8 cellular contexts compared by ENCODE assay signal in the genomic region with DNA sequence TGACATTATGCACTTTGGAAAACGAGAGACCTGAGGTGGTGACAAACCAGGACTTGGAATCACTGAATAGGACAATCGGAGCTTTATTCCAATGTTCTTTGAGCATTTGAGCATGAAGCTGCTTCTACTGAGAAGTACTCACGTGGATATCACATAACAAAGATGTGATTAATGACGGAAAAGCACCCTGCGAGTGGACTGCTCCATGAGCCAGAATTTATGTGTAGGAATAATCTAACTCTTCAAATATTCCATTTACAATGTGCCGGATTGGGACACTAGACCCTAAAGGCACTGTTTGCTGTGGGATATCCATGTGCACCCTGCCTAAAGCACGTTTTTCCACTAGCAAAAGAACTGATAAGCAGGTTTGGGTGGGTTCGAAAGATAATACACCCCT. TPM values are rescaled to one million over a fixed set of nuclear protein-coding genes. Genes with fewer than 3 reads are reported as not detected.
A peak's percentile ranks its signal among the peaks of the same experiment; 100 is the strongest.
DNase-seq lines count a peak whose midpoint lies in the region; ATAC-seq and TF ChIP-seq lines count a peak whose summit lies in the region.

No MANE protein-coding gene starts in this region.

- TF ChIP-seq CTCF in OCI-LY7 (conservative IDR thresholded peaks at IDR 0.05; ENCODE audit: low read length) (no peak), esophagus muscularis mucosa (IDR thresholded peaks at IDR 0.05) (no peak)

- no peak overlapping the region for H4K91ac ChIP-seq in trophoblast cell (ENCODE audit: low read depth, low read length)

- H3K36me3 ChIP-seq in OCI-LY7 (ENCODE audit: insufficient read depth, low read length): no peaks in the 10 kb centered on the region
- H3K36me3 ChIP-seq in esophagus muscularis mucosa: no peaks in the 10 kb centered on the region
- no peaks in the 10 kb centered on the region for H3K36me3 ChIP-seq in trophoblast cell (ENCODE audit: control insufficient read depth in 1 of 2, insufficient read depth in 2 of 2, low read length in 2 of 2)

- H3K9ac ChIP-seq in trophoblast cell (ENCODE audit: low read length): peak overlapping the region; percentile 47

- WGBS in esophagus muscularis mucosa: 43% methylated on average over 6 of the region's 8 CpGs
- no CpG with 5 or more reads among the region's 8 CpGs for WGBS in trophoblast cell (ENCODE audit: extremely low coverage, insufficient coverage, insufficient read length)

- H3K14ac ChIP-seq in trophoblast cell (ENCODE audit: low read length): no peak overlapping the region

- H3K4me3 ChIP-seq in OCI-LY7 (ENCODE audit: low read depth, low read length, poor library complexity, severe bottlenecking) (no peak overlapping the region), esophagus muscularis mucosa (peak overlapping the region in 3 of 4 donors; percentile 90 to 95 (median 93)), trophoblast cell (ENCODE audit: low read depth, low read length) (no peak overlapping the region)

- H3K4me2 ChIP-seq in OCI-LY7 (ENCODE audit: low read length) (no peak overlapping the region), trophoblast cell (ENCODE audit: low read length) (no peak overlapping the region)

- BruUV-seq in OCI-LY7 (replicated peaks; lab: Mats Ljungman, UMichigan): no TSS peak

- H2BK12ac ChIP-seq in trophoblast cell (ENCODE audit: low read length): no peak overlapping the region

- CTCF ChIA-PET in OCI-LY7 (lab: Charles Lee; ENCODE audit: unreplicated experiment): interaction anchor here (1.0 kb wide), 1 partner anchor 173 kb away, joined by 3 read pairs; no protein-coding TSS in a partner anchor

- TF ChIP-seq EP300 in esophagus muscularis mucosa (IDR thresholded peaks at IDR 0.05): no peak

- peaks cover 26% of the 10 kb centered on the region for H3K4me1 ChIP-seq in OCI-LY7 (ENCODE audit: insufficient read depth, low read length, poor library complexity, severe bottlenecking)
- H3K4me1 ChIP-seq in esophagus muscularis mucosa: peaks cover 16 to 38% (median 36%) of the 10 kb centered on the region in 4 donors
- no peaks in the 10 kb centered on the region for H3K4me1 ChIP-seq in trophoblast cell (ENCODE audit: control insufficient read depth in 1 of 2, insufficient read depth in 2 of 2, low read length in 2 of 2)

- peaks cover 11% of the 10 kb centered on the region for H3K79me1 ChIP-seq in trophoblast cell (ENCODE audit: low read length)

- POLR2A ChIA-PET in OCI-LY7 (lab: Charles Lee): interaction anchor here (0.9 to 1.3 kb wide), 4 partner anchors 8 to 188 kb away, joined by 3 to 5 read pairs (median 4); no protein-coding TSS in a partner anchor

- H4K20me1 ChIP-seq in OCI-LY7 (ENCODE audit: insufficient read depth, low read length): no peaks in the 10 kb centered on the region

- intact Hi-C loops in OCI-LY7 (cut with micrococcal nuclease; ENCODE audit: unreplicated experiment): loop anchor here (5.0 kb wide), 3 partner anchors 139 to 206 kb away; a partner anchor contains a TSS
- intact Hi-C loops in esophagus muscularis mucosa (cut with DNase I): loop anchor here (5.0 kb wide), 5 partner anchors 49 to 161 kb away; a partner anchor contains a TSS
- intact Hi-C loops in posterior vena cava (cut with DNase I): loop anchor here (10.0 kb wide), 1 partner anchor 189 kb away; no protein-coding TSS in a partner anchor

- H3K9me3 ChIP-seq in OCI-LY7 (ENCODE audit: low read length): no peaks in the 10 kb centered on the region; the same call in 1 of the 2 replicates
- no peaks in the 10 kb centered on the region for H3K9me3 ChIP-seq in esophagus muscularis mucosa
- H3K9me3 ChIP-seq in trophoblast cell (ENCODE audit: insufficient read depth, low read depth, low read length): no peaks in the 10 kb centered on the region

- H2BK120ac ChIP-seq in trophoblast cell (ENCODE audit: insufficient read depth, low read length, poor library complexity): no peak overlapping the region

- H3K27me3 ChIP-seq in esophagus muscularis mucosa (no peaks in the 10 kb centered on the region), trophoblast cell (ENCODE audit: insufficient read depth, low read length) (no peaks in the 10 kb centered on the region)

- no peak overlapping the region for H3K23ac ChIP-seq in trophoblast cell (ENCODE audit: low read length)

- ATAC-seq in GM21717 (IDR thresholded peaks at IDR 0.05; ENCODE audit: unreplicated experiment): no peak
- no peak for ATAC-seq in GM19324 (IDR thresholded peaks at IDR 0.05; ENCODE audit: low FRiP score, unreplicated experiment)
- no peak for ATAC-seq in HG03469 (IDR thresholded peaks at IDR 0.05; ENCODE audit: unreplicated experiment)

- H3K79me2 ChIP-seq in OCI-LY7 (ENCODE audit: insufficient read depth, low read depth, low read length) (peaks cover 8% of the 10 kb centered on the region; the same call in 1 of the 2 replicates), trophoblast cell (ENCODE audit: control insufficient read depth, insufficient read depth, low read length, poor library complexity) (peaks cover 11% of the 10 kb centered on the region)

- DNase-seq in ELR (ENCODE audit: low read depth): peak; percentile 40
- no peak for DNase-seq in OCI-LY7 (ENCODE audit: low spot score)
- no peak for DNase-seq in esophagus muscularis mucosa (ENCODE audit: extremely low spot score)
- peak in 1 of 2 donors; percentile 20 for DNase-seq in trophoblast cell
- DNase-seq in posterior vena cava (ENCODE audit: low spot score): no peak

- H4K12ac ChIP-seq in trophoblast cell (ENCODE audit: low read depth, low read length): no peak overlapping the region

- H3K27ac ChIP-seq in OCI-LY7 (ENCODE audit: low read depth, low read length, poor library complexity, severe bottlenecking): peak overlapping the region; percentile 51
- H3K27ac ChIP-seq in esophagus muscularis mucosa (replicated peaks in 1 of 4): peak overlapping the region; percentile 100
- H3K27ac ChIP-seq in trophoblast cell (ENCODE audit: low read depth, low read length): no peak overlapping the region

- no peak overlapping the region for H3K18ac ChIP-seq in trophoblast cell (ENCODE audit: low read length)

- no peak overlapping the region for H2AK5ac ChIP-seq in trophoblast cell (ENCODE audit: low read length)

- H2BK5ac ChIP-seq in trophoblast cell (ENCODE audit: low read depth, low read length, poor library complexity): no peak overlapping the region

- no peak overlapping the region for H4K8ac ChIP-seq in trophoblast cell (ENCODE audit: low read depth, low read length)

- no peak overlapping the region for H3K4ac ChIP-seq in trophoblast cell (ENCODE audit: low read depth, low read length)

- peak overlapping the region; percentile 94; the same call in 1 of the 2 replicates for H2AFZ ChIP-seq in OCI-LY7 (ENCODE audit: low read length)
- H2AFZ ChIP-seq in trophoblast cell (ENCODE audit: insufficient read depth, low read length, poor library complexity): no peak overlapping the region

- no peaks in the 10 kb centered on the region for H3K9me2 ChIP-seq in OCI-LY7 (ENCODE audit: insufficient read depth, low read length)

- no peak for TF ChIP-seq POLR2A in esophagus muscularis mucosa (IDR thresholded peaks at IDR 0.05; ENCODE audit: low read depth)

RNA-seq across cellular contexts. Expression of a gene that starts 0.9 kb away (rescaled TPM):
- total RNA-seq in OCI-LY7 (2014; rRNA removed; shearing (Covaris generic)): 2.8 and 3.7 TPM in 2 replicates
- total RNA-seq in OCI-LY7 (2022) (6.7 and 11.8 TPM in 2 replicates), esophagus muscularis mucosa (10 to 100 TPM in 3 of 4 donors, 1 to 10 TPM in 1; 10.0 to 17.0 (median 13.9) TPM), posterior vena cava (10 to 100 TPM; 14.8 to 19.5 TPM)
- polyA plus RNA-seq in trophoblast cell (2013): 12.5 and 12.7 TPM in 2 replicates

RNA-seq across cellular contexts. Expression of a gene that starts 48.1 kb away (rescaled TPM):
- 2.1 and 4.3 TPM in 2 replicates for total RNA-seq in OCI-LY7 (2014; rRNA removed; shearing (Covaris generic))
- 3.0 and 3.4 TPM in 2 replicates for total RNA-seq in OCI-LY7 (2022)
- total RNA-seq in esophagus muscularis mucosa: 10 to 100 TPM; 33.0 to 53.5 (median 45.9) TPM
- polyA plus RNA-seq in trophoblast cell (2013): 7.9 and 8.0 TPM in 2 replicates
- total RNA-seq in posterior vena cava: 10 to 100 TPM; 30.3 to 30.6 TPM

Comparison
In these comparisons a context has a peak if more than half of its experiments do, and no peak if none do; other contexts are left out.
1. H3K4me3 ChIP-seq: peak in esophagus muscularis mucosa (3 of 4); none in OCI-LY7 (single experiment) and trophoblast cell (single experiment).
2. RNA of a gene that starts 48.1 kb away (total RNA-seq): 33.0 to 53.5 TPM in esophagus muscularis mucosa and 30.3 to 30.6 TPM in posterior vena cava; 2.1 to 4.3 TPM in OCI-LY7; every median in the first group is over 4 times any median in the second.